In the genomic region with DNA sequence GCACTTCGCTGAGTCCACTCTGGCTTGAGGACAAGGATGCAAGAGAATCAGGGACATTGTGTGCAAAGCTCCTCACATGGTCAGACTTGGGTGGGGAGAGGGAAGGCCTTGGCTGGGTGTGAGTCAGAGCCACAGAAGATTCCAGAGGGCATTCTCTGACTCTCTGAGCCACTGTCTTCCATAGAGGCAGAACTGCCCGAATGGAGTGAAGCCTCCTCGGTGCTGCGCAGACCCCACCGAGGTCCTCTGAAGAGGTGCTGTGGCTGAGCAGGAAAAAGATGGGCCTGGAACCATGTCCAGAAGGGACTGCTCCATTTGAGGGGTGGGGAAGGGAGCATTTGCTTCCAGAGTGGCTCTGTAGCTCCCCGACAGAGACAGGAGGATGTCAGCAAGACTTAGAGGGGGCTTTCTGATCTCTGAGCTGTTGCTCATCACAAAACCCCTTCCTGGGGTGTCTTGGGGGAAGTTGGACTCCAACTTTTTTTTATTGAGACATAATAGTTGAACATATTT, we compare ENCODE assay signal across 15 cellular contexts.
DNase-seq lines count a peak whose midpoint lies in the region; TF ChIP-seq lines count a peak whose summit lies in the region.
"Had no signal": no experiment of that assay in that cellular context is flagged by ENCODE, and none has a peak within 500 bp of the region (broad histone marks: within the 10 kb centered on the region; RNA-seq: fewer than 3 reads in every experiment).

No MANE protein-coding gene starts in this region.

- H3K9me3 Mint-ChIP-seq in nephron progenitor cell = no peaks in the 10 kb centered on the region
- H3K9me3 Mint-ChIP-seq: activated CD4-positive, alpha-beta T cell treated with anti-CD3 and anti-CD28 coated beads, Interleukin-2, amount 10 ng/mL, durations not matched to agents 7 days and 5 days; activated naive CD4-positive, alpha-beta T cell treated with anti-CD3 and anti-CD28 coated beads for 36 hours; central memory CD8-positive, alpha-beta T cell; memory B cell; T-helper 1 cell treated with Interleukin-12 subunit alpha and Interleukin-12 subunit beta and Interleukin-4 antibody, amounts not matched to agents 30 μg/mL and 1 μg/mL, for 36 hours had no signal

- peak; percentile 90 for DNase-seq in AG20443 (ENCODE audit: low spot score)
- peak; percentile 1 for DNase-seq in SK-MEL-5 (ENCODE audit: low read depth, low spot score)
- peak; percentile 7 for DNase-seq in foreskin melanocyte
- DNase-seq in pons (ENCODE audit: low spot score) = peak; percentile 17
- no peak for DNase-seq in NK-92 treated with Interleukin-12 subunit alpha and Interleukin-12 subunit beta, amount 100 ng/mL, for 24 hours (lab: John Stamatoyannopoulos, UW)
- no peak for DNase-seq in NCI-H2227 treated with DMSO at 0.1 percent for 48 hours (lab: John Stamatoyannopoulos, UW)
- DNase-seq in nephron progenitor cell = no peak
- no peak for DNase-seq in activated gamma-delta T cell treated with Interleukin-2 at 50 U/mL for 16 hours
- DNase-seq: activated CD4-positive, alpha-beta T cell treated with anti-CD3 and anti-CD28 coated beads, Interleukin-2, amount 10 ng/mL, durations not matched to agents 7 days and 5 days; activated naive CD4-positive, alpha-beta T cell treated with anti-CD3 and anti-CD28 coated beads for 36 hours; NCI-H146; NCI-H524 treated with DMSO at 0.1 percent for 48 hours had no signal

- in situ Hi-C loops in SK-MEL-5 (cut with HindIII; ENCODE audit: low pct_unique_long_range_greater_than_20kb, low sequenced_read_pairs) = no loop called here

- H3K36me3 Mint-ChIP-seq in nephron progenitor cell (ENCODE audit: low read depth) = no peaks in the 10 kb centered on the region
- H3K36me3 Mint-ChIP-seq: memory B cell had no signal

- peaks cover 17% of the 10 kb centered on the region for H3K27me3 Mint-ChIP-seq in nephron progenitor cell (ENCODE audit: low read depth, poor library complexity)
- H3K27me3 Mint-ChIP-seq: activated CD4-positive, alpha-beta T cell treated with anti-CD3 and anti-CD28 coated beads, Interleukin-2, amount 10 ng/mL, durations not matched to agents 7 days and 5 days; central memory CD8-positive, alpha-beta T cell had no signal

- H3K27ac Mint-ChIP-seq in nephron progenitor cell = no peak overlapping the region
- H3K27ac Mint-ChIP-seq: activated CD4-positive, alpha-beta T cell treated with anti-CD3 and anti-CD28 coated beads, Interleukin-2, amount 10 ng/mL, durations not matched to agents 7 days and 5 days; activated naive CD4-positive, alpha-beta T cell treated with anti-CD3 and anti-CD28 coated beads for 36 hours; memory B cell; T-helper 1 cell treated with Interleukin-12 subunit alpha and Interleukin-12 subunit beta and Interleukin-4 antibody, amounts not matched to agents 30 μg/mL and 1 μg/mL, for 36 hours had no signal

- peaks cover 18% of the 10 kb centered on the region for H3K4me1 Mint-ChIP-seq in nephron progenitor cell
- H3K4me1 Mint-ChIP-seq: activated CD4-positive, alpha-beta T cell treated with anti-CD3 and anti-CD28 coated beads, Interleukin-2, amount 10 ng/mL, durations not matched to agents 7 days and 5 days; central memory CD8-positive, alpha-beta T cell had no signal

- H3K4me3 Mint-ChIP-seq in nephron progenitor cell = no peak overlapping the region
- H3K4me3 Mint-ChIP-seq: activated CD4-positive, alpha-beta T cell treated with anti-CD3 and anti-CD28 coated beads, Interleukin-2, amount 10 ng/mL, durations not matched to agents 7 days and 5 days; activated naive CD4-positive, alpha-beta T cell treated with anti-CD3 and anti-CD28 coated beads for 36 hours; central memory CD8-positive, alpha-beta T cell; memory B cell; T-helper 1 cell treated with Interleukin-12 subunit alpha and Interleukin-12 subunit beta and Interleukin-4 antibody, amounts not matched to agents 30 μg/mL and 1 μg/mL, for 36 hours had no signal

- TF ChIP-seq CTCF in nephron progenitor cell (IDR thresholded peaks at IDR 0.05) = no peak

Comparison
In these comparisons a context has a peak if more than half of its experiments do, and no peak if none do; other contexts are left out.
1. DNase-seq: peak in AG20443 (single experiment), SK-MEL-5 (single experiment), foreskin melanocyte (single experiment) and pons (single experiment); none in NK-92 treated with Interleukin-12 subunit alpha and Interleukin-12 subunit beta, amount 100 ng/mL, for 24 hours (single experiment), NCI-H2227 treated with DMSO at 0.1 percent for 48 hours (single experiment), nephron progenitor cell (single experiment) and activated gamma-delta T cell treated with Interleukin-2 at 50 U/mL for 16 hours (single experiment).